8 cellular contexts compared by ENCODE assay signal in genomic region chr2:231670892-231671616, GRCh38. TPM values are rescaled to one million over a fixed set of nuclear protein-coding genes. Genes with fewer than 3 reads are reported as not detected.
DNase-seq lines count a peak whose midpoint lies in the region; ATAC-seq, FAIRE-seq and TF ChIP-seq lines count a peak whose summit lies in the region.

No MANE protein-coding gene starts in this region.

- H3K36me3 Mint-ChIP-seq in activated CD8-positive, alpha-beta T cell treated with anti-CD3 and anti-CD28 coated beads, Interleukin-2, amount 10 ng/mL, durations not matched to agents 7 days and 5 days (ENCODE audit: low read depth): no peaks in the 10 kb centered on the region
- no peaks in the 10 kb centered on the region for H3K36me3 Mint-ChIP-seq in mesothelial cell of epicardium

- ATAC-seq in HG03097 (IDR thresholded peaks at IDR 0.05; ENCODE audit: low FRiP score, unreplicated experiment): peak; percentile 2
- no peak for ATAC-seq in activated CD8-positive, alpha-beta T cell treated with anti-CD3 and anti-CD28 coated beads, Interleukin-2, amount 10 ng/mL, durations not matched to agents 7 days and 5 days

- CTCF ChIA-PET in activated CD8-positive, alpha-beta T cell treated with anti-CD3 and anti-CD28 coated beads, Interleukin-2, amount 10 ng/mL, durations not matched to agents 7 days and 5 days (lab: Charles Lee): interaction anchor here (2.2 to 27.4 kb wide), 5 partner anchors 9 to 61 kb away, joined by 9 to 648 read pairs (median 156); no protein-coding TSS in a partner anchor

- peak; percentile 27 for TF ChIP-seq CTCF in mesothelial cell of epicardium (IDR thresholded peaks at IDR 0.05; ENCODE audit: unreplicated experiment)

- DNase-seq in NCI-H1417 (lab: John Stamatoyannopoulos, UW) (peak in 2 of 3 experiments; percentile 51 to 57), NCI-H1417 treated with DMSO at 0.1 percent for 48 hours (lab: John Stamatoyannopoulos, UW) (no peak), mesothelial cell of epicardium (ENCODE audit: low spot score in 2 of 2, unreplicated experiment in 2 of 2) (no peak), NCI-H2196 (lab: John Stamatoyannopoulos, UW; ENCODE audit: unreplicated experiment) (no peak), 8988T (no peak), frontal cortex (ENCODE audit: low spot score in 2 of 2) (no peak)
- DNase-seq in activated CD8-positive, alpha-beta T cell treated with anti-CD3 and anti-CD28 coated beads, Interleukin-2, amount 10 ng/mL, durations not matched to agents 7 days and 5 days: no peak

- no peak for FAIRE-seq in frontal cortex (lab: Jason Lieb, UNC)

- POLR2A ChIA-PET in activated CD8-positive, alpha-beta T cell treated with anti-CD3 and anti-CD28 coated beads, Interleukin-2, amount 10 ng/mL, durations not matched to agents 7 days and 5 days (lab: Charles Lee): interaction anchor here (7.0 to 7.3 kb wide), 2 partner anchors 37 to 58 kb away, joined by 67 to 80 read pairs; partner anchors contain the start of gene PTMA

- H3K27me3 Mint-ChIP-seq in activated CD8-positive, alpha-beta T cell treated with anti-CD3 and anti-CD28 coated beads, Interleukin-2, amount 10 ng/mL, durations not matched to agents 7 days and 5 days (ENCODE audit: low read depth): no peaks in the 10 kb centered on the region
- H3K27me3 Mint-ChIP-seq in mesothelial cell of epicardium (ENCODE audit: low read depth): no peaks in the 10 kb centered on the region

- H3K9me3 Mint-ChIP-seq in activated CD8-positive, alpha-beta T cell treated with anti-CD3 and anti-CD28 coated beads, Interleukin-2, amount 10 ng/mL, durations not matched to agents 7 days and 5 days (ENCODE audit: insufficient read depth): no peaks in the 10 kb centered on the region
- no peaks in the 10 kb centered on the region for H3K9me3 Mint-ChIP-seq in mesothelial cell of epicardium

- no peak overlapping the region for H3K4me3 Mint-ChIP-seq in activated CD8-positive, alpha-beta T cell treated with anti-CD3 and anti-CD28 coated beads, Interleukin-2, amount 10 ng/mL, durations not matched to agents 7 days and 5 days
- no peak overlapping the region for H3K4me3 Mint-ChIP-seq in mesothelial cell of epicardium

- peak overlapping the region; percentile 61 for H3K27ac Mint-ChIP-seq in activated CD8-positive, alpha-beta T cell treated with anti-CD3 and anti-CD28 coated beads, Interleukin-2, amount 10 ng/mL, durations not matched to agents 7 days and 5 days
- no peak overlapping the region for H3K27ac Mint-ChIP-seq in mesothelial cell of epicardium

- H3K4me1 Mint-ChIP-seq in activated CD8-positive, alpha-beta T cell treated with anti-CD3 and anti-CD28 coated beads, Interleukin-2, amount 10 ng/mL, durations not matched to agents 7 days and 5 days (ENCODE audit: low read depth): peaks cover 38% of the 10 kb centered on the region
- H3K4me1 Mint-ChIP-seq in mesothelial cell of epicardium: peaks cover 46% of the 10 kb centered on the region

RNA-seq across cellular contexts. Expression of gene PTMA, which starts 37.3 kb away (rescaled TPM):
- total RNA-seq in activated CD8-positive, alpha-beta T cell treated with anti-CD3 and anti-CD28 coated beads, Interleukin-2, amount 10 ng/mL, durations not matched to agents 7 days and 5 days: 1,000 to 10,000 TPM; 1,769 to 1,842 TPM
- total RNA-seq in mesothelial cell of epicardium: 1,098 to 1,149 TPM (median 1,136 TPM) in 3 replicates
- 958 TPM for total RNA-seq in frontal cortex

Comparison
In these comparisons a context has a peak if more than half of its experiments do, and no peak if none do; other contexts are left out.
1. DNase-seq: peak in NCI-H1417 (2 of 3); none in NCI-H1417 treated with DMSO at 0.1 percent for 48 hours (single experiment), activated CD8-positive, alpha-beta T cell treated with anti-CD3 and anti-CD28 coated beads, Interleukin-2, amount 10 ng/mL, durations not matched to agents 7 days and 5 days (single experiment), mesothelial cell of epicardium (0 of 2), NCI-H2196 (single experiment), 8988T (single experiment) and frontal cortex (0 of 2).